In the genomic region with DNA sequence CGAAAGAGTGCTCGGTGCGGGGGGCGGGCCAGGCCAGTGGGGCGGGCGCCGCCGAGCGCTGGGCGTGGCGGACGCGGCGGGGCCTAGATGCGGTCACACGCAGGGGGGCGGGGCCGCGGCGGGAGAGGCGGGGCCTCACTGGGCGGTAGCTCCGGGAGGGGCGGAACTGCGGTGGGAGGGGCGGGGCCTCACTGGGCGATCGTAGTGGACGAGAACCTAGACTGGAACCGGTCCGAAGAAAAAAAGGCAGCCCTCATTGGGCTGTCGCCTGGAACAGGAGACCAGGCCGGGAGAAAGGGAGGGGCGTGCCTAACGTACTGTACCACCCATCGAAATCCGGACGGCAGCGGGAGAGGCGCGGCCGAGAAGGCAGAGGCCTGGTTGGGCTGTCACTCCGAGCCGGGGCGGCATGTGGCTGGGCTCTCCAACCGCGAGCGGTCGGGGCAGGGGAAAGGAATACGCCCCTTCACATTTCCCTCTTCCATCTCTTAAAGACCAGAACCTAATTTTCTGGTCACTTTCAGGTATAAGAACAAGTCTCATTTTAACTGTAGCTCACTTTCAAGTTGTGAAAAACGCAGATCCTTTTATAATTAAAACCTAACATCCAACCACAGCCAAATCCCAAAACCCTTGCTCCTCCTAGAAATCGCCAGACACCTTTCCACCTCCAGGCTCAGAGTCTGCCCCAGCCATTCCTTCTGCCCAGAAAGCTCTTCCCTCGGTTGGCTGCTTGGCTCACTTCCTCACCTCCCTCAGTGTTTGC, we compare ENCODE assay signal across 1 cellular context.
TF ChIP-seq lines count a peak whose summit lies in the region.

A gene with protein sequence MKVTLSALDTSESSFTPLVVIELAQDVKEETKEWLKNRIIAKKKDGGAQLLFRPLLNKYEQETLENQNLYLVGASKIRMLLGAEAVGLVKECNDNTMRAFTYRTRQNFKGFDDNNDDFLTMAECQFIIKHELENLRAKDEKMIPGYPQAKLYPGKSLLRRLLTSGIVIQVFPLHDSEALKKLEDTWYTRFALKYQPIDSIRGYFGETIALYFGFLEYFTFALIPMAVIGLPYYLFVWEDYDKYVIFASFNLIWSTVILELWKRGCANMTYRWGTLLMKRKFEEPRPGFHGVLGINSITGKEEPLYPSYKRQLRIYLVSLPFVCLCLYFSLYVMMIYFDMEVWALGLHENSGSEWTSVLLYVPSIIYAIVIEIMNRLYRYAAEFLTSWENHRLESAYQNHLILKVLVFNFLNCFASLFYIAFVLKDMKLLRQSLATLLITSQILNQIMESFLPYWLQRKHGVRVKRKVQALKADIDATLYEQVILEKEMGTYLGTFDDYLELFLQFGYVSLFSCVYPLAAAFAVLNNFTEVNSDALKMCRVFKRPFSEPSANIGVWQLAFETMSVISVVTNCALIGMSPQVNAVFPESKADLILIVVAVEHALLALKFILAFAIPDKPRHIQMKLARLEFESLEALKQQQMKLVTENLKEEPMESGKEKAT (minus strand): TSS at position 38 of the 766 bp plus-strand sequence. CDS start 16,159 bp downstream, outside the sequence.

TF ChIP-seq in SK-N-SH, 30 proteins besides CTCF, POLR2A, EP300 and RAD21 (continued from another document):
- TF ChIP-seq, protein P1, sequence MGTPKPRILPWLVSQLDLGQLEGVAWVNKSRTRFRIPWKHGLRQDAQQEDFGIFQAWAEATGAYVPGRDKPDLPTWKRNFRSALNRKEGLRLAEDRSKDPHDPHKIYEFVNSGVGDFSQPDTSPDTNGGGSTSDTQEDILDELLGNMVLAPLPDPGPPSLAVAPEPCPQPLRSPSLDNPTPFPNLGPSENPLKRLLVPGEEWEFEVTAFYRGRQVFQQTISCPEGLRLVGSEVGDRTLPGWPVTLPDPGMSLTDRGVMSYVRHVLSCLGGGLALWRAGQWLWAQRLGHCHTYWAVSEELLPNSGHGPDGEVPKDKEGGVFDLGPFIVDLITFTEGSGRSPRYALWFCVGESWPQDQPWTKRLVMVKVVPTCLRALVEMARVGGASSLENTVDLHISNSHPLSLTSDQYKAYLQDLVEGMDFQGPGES (IDR thresholded peaks at IDR 0.05; ENCODE audit: low read depth, low read length) = no peak
- TF ChIP-seq, protein P2, sequence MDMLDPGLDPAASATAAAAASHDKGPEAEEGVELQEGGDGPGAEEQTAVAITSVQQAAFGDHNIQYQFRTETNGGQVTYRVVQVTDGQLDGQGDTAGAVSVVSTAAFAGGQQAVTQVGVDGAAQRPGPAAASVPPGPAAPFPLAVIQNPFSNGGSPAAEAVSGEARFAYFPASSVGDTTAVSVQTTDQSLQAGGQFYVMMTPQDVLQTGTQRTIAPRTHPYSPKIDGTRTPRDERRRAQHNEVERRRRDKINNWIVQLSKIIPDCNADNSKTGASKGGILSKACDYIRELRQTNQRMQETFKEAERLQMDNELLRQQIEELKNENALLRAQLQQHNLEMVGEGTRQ (IDR thresholded peaks at IDR 0.05; ENCODE audit: borderline replicate concordance, low read depth, low read length) = 0 out of 2 replicates have a peak, but pooled peaks have one; percentile 2
- TF ChIP-seq NRF1 (IDR thresholded peaks at IDR 0.05; ENCODE audit: low read depth, low read length) (no peak), SMC3 (IDR thresholded peaks at IDR 0.05; ENCODE audit: low read depth, low read length) (no peak), ELF1 (IDR thresholded peaks at IDR 0.05) (no peak), POLR2AphosphoS5 (IDR thresholded peaks at IDR 0.05; ENCODE audit: low read depth, low read length) (peak; percentile 74; the same call in 1 of the 2 replicates), RXRA (IDR thresholded peaks at IDR 0.05; ENCODE audit: borderline replicate concordance, low read depth) (no peak), TCF12 (IDR thresholded peaks at IDR 0.05) (no peak), GABPA (IDR thresholded peaks at IDR 0.05; ENCODE audit: low read depth) (no peak; the same call in 1 of the 2 replicates), FOXJ3 (CRISPR knock-in tag; IDR thresholded peaks at IDR 0.05) (no peak), RCOR1 (IDR thresholded peaks at IDR 0.05; ENCODE audit: low read length) (no peak), RFX5 (IDR thresholded peaks at IDR 0.05; ENCODE audit: low read length) (no peak; the same call in 1 of the 2 replicates), GATA2 (CRISPR knock-in tag; IDR thresholded peaks at IDR 0.05) (no peak), TEAD4 (IDR thresholded peaks at IDR 0.05; ENCODE audit: borderline replicate concordance, insufficient read depth) (no peak), FOXM1 (IDR thresholded peaks at IDR 0.05; ENCODE audit: low read depth) (no peak)
- TF ChIP-seq, protein P3, sequence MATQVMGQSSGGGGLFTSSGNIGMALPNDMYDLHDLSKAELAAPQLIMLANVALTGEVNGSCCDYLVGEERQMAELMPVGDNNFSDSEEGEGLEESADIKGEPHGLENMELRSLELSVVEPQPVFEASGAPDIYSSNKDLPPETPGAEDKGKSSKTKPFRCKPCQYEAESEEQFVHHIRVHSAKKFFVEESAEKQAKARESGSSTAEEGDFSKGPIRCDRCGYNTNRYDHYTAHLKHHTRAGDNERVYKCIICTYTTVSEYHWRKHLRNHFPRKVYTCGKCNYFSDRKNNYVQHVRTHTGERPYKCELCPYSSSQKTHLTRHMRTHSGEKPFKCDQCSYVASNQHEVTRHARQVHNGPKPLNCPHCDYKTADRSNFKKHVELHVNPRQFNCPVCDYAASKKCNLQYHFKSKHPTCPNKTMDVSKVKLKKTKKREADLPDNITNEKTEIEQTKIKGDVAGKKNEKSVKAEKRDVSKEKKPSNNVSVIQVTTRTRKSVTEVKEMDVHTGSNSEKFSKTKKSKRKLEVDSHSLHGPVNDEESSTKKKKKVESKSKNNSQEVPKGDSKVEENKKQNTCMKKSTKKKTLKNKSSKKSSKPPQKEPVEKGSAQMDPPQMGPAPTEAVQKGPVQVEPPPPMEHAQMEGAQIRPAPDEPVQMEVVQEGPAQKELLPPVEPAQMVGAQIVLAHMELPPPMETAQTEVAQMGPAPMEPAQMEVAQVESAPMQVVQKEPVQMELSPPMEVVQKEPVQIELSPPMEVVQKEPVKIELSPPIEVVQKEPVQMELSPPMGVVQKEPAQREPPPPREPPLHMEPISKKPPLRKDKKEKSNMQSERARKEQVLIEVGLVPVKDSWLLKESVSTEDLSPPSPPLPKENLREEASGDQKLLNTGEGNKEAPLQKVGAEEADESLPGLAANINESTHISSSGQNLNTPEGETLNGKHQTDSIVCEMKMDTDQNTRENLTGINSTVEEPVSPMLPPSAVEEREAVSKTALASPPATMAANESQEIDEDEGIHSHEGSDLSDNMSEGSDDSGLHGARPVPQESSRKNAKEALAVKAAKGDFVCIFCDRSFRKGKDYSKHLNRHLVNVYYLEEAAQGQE (IDR thresholded peaks at IDR 0.05; ENCODE audit: low read depth, low read length) = no peak
- TF ChIP-seq, protein P4, sequence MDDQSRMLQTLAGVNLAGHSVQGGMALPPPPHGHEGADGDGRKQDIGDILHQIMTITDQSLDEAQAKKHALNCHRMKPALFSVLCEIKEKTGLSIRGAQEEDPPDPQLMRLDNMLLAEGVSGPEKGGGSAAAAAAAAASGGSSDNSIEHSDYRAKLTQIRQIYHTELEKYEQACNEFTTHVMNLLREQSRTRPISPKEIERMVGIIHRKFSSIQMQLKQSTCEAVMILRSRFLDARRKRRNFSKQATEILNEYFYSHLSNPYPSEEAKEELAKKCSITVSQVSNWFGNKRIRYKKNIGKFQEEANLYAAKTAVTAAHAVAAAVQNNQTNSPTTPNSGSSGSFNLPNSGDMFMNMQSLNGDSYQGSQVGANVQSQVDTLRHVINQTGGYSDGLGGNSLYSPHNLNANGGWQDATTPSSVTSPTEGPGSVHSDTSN (IDR thresholded peaks at IDR 0.05) = peak; percentile 95
